13 cellular contexts compared by ENCODE assay signal in genomic region chr10:101901340-101901739, GRCh38. TPM values are rescaled to one million over a fixed set of nuclear protein-coding genes. Genes with fewer than 3 reads are reported as not detected.
DNase-seq lines count a peak whose midpoint lies in the region; ATAC-seq and TF ChIP-seq lines count a peak whose summit lies in the region.
"Had no signal": no experiment of that assay in that cellular context is flagged by ENCODE, and none has a peak within 500 bp of the region (broad histone marks: within the 10 kb centered on the region; RNA-seq: fewer than 3 reads in every experiment).

No MANE protein-coding gene starts in this region.

- no CpG with 5 or more reads among the region's 6 CpGs for WGBS in H9 (ENCODE audit: extremely low coverage, insufficient read length, low lambda C conversion rate)
- 81 to 96% (median 91%) methylated on average over 4 to 6 of the region's 6 CpGs for WGBS in adrenal gland, 4 donors

- no peaks in the 10 kb centered on the region for H3K27me3 ChIP-seq in H9 (ENCODE audit: insufficient read depth, low read length)
- H3K27me3 ChIP-seq in neural progenitor cell: no peaks in the 10 kb centered on the region
- no peaks in the 10 kb centered on the region for H3K27me3 ChIP-seq in adrenal gland

- H3K79me1 ChIP-seq in H9 (ENCODE audit: insufficient read depth, low read depth, low read length, poor library complexity, severe bottlenecking): no peaks in the 10 kb centered on the region

- no peak overlapping the region for H3K18ac ChIP-seq in H9 (ENCODE audit: insufficient read length, low read depth, low read length)

- H2BK120ac ChIP-seq in H9 (ENCODE audit: low read depth, low read length, poor library complexity, severe bottlenecking): no peak overlapping the region

- no peak overlapping the region for H2BK12ac ChIP-seq in H9 (ENCODE audit: insufficient read length, low read depth, low read length)

- H3F3A ChIP-seq in neural progenitor cell (ENCODE audit: low read depth): peaks cover 59% of the 10 kb centered on the region

- H3T11ph ChIP-seq in H9 (ENCODE audit: low read length): no peak overlapping the region

- DNase-seq in NCI-H2081 (lab: John Stamatoyannopoulos, UW) (peak; percentile 4 to 46), NCI-H2081 treated with DMSO at 0.1 percent for 48 hours (lab: John Stamatoyannopoulos, UW) (no peak), H9 (no peak), NCI-H1092 (lab: John Stamatoyannopoulos, UW) (peak; percentile 42), neural progenitor cell (ENCODE audit: low spot score) (peak; percentile 55), adrenal gland (no peak), DMS153 treated with DMSO at 0.1 percent for 48 hours (lab: John Stamatoyannopoulos, UW; ENCODE audit: unreplicated experiment) (no peak)
- DNase-seq: activated T-cell treated with anti-CD3 and anti-CD28 coated beads for 4 hours; effector memory CD4-positive, alpha-beta T cell; OCI-M1 had no signal

- H2AK5ac ChIP-seq in H9 (ENCODE audit: insufficient read length, low read length): no peak overlapping the region

- H3K27ac ChIP-seq in H9 (ENCODE audit: insufficient read length, low read depth, low read length) (no peak overlapping the region), neural progenitor cell (peak overlapping the region; percentile 93), adrenal gland (no peak overlapping the region)
- H3K27ac ChIP-seq: A549 had no signal

- H3K79me2 ChIP-seq in H9 (ENCODE audit: insufficient read depth, low read length) (no peaks in the 10 kb centered on the region), neural progenitor cell (ENCODE audit: low read depth) (no peaks in the 10 kb centered on the region)

- H3K4me3 Mint-ChIP-seq in H9 (peak overlapping the region in 1 of 2 experiments; percentile 64; a peak in 2 of 5 replicates), neural progenitor cell (no peak overlapping the region)

- no peak overlapping the region for H4K91ac ChIP-seq in H9 (ENCODE audit: insufficient read length, low read depth, low read length)

- H3K56ac ChIP-seq in H9 (ENCODE audit: insufficient read length, low read depth, low read length): no peak overlapping the region

- H3K9me3 ChIP-seq in H9 (ENCODE audit: control insufficient read depth, low read depth, low read length) (no peaks in the 10 kb centered on the region), neural progenitor cell (ENCODE audit: low read depth) (no peaks in the 10 kb centered on the region), adrenal gland (replicated peaks in 1 of 3) (no peaks in the 10 kb centered on the region)
- H3K9me3 ChIP-seq: A549 had no signal

- H3K4me2 ChIP-seq in H9 (ENCODE audit: insufficient read depth, insufficient read length, low read length) (no peak overlapping the region), neural progenitor cell (peak overlapping the region; percentile 74)
- H3K4me2 ChIP-seq: A549 had no signal

- H4K20me1 ChIP-seq in H9 (ENCODE audit: control insufficient read depth, insufficient read depth, insufficient read length): no peaks in the 10 kb centered on the region
- H4K20me1 ChIP-seq in neural progenitor cell (ENCODE audit: low read depth): no peaks in the 10 kb centered on the region

- H3K27me3 Mint-ChIP-seq in H9 (ENCODE audit: low read depth) (no peaks in the 10 kb centered on the region), neural progenitor cell (ENCODE audit: insufficient read depth, low read depth) (no peaks in the 10 kb centered on the region)

- H3K23me2 ChIP-seq in H9 (ENCODE audit: insufficient read length, low read depth, low read length, poor library complexity, severe bottlenecking): no peaks in the 10 kb centered on the region

- no peak overlapping the region for H4K5ac ChIP-seq in H9 (ENCODE audit: insufficient read length, low read depth, low read length)

- H4K8ac ChIP-seq in H9 (replicated peaks; ENCODE audit: insufficient read length, low read depth, low read length): no peak overlapping the region

- ATAC-seq in GM18519 (IDR thresholded peaks at IDR 0.05; ENCODE audit: low FRiP score, unreplicated experiment): no peak
- ATAC-seq: A549 had no signal

- H3K9ac ChIP-seq in H9 (ENCODE audit: extremely low read depth, insufficient read length, low read length) (no peak overlapping the region), neural progenitor cell (no peak overlapping the region)

- H3K4me3 ChIP-seq in neural progenitor cell: no peak overlapping the region
- no peak overlapping the region for H3K4me3 ChIP-seq in adrenal gland
- H3K4me3 ChIP-seq: A549, lung had no signal

- H2BK15ac ChIP-seq in H9 (ENCODE audit: low read depth, low read length): no peak overlapping the region

- H3K27ac Mint-ChIP-seq in H9 (peak overlapping the region; percentile 11 to 50 (median 25); a peak in 4 of 7 replicates), neural progenitor cell (peak overlapping the region; percentile 61)

- no peaks in the 10 kb centered on the region for H3K9me3 Mint-ChIP-seq in H9
- H3K9me3 Mint-ChIP-seq in neural progenitor cell: no peaks in the 10 kb centered on the region

- no peak overlapping the region for H3K14ac ChIP-seq in H9 (ENCODE audit: insufficient read depth, low read length)

- H3K4ac ChIP-seq in H9 (ENCODE audit: low read depth, low read length): no peak overlapping the region

- H2AFZ ChIP-seq in H9 (ENCODE audit: low read length) (no peak overlapping the region), neural progenitor cell (replicated peaks) (no peak overlapping the region)

- peaks cover 39 to 62% of the 10 kb centered on the region in 2 experiments for H3K4me1 Mint-ChIP-seq in H9
- H3K4me1 Mint-ChIP-seq in neural progenitor cell: peaks cover 32% of the 10 kb centered on the region

- no peak overlapping the region for H2BK20ac ChIP-seq in H9 (ENCODE audit: low read depth, low read length, poor library complexity, severe bottlenecking)

- no peak overlapping the region for H2BK5ac ChIP-seq in H9 (ENCODE audit: insufficient read length, low read length)

- intact Hi-C loops in adrenal gland (cut with DNase I): no loop called here

- no peak overlapping the region for H3K23ac ChIP-seq in H9 (ENCODE audit: insufficient read length, low read depth, low read length)

- TF ChIP-seq POLR2A in adrenal gland (IDR thresholded peaks at IDR 0.05): no peak

- TF ChIP-seq CTCF in H9 (conservative IDR thresholded peaks at IDR 0.05): peak; percentile 40
- TF ChIP-seq CTCF in neural progenitor cell (IDR thresholded peaks at IDR 0.05): peak; percentile 2
- TF ChIP-seq CTCF in adrenal gland (IDR thresholded peaks at IDR 0.05): no peak

- H3K4me1 ChIP-seq in H9 (ENCODE audit: insufficient read depth, low read length) (peaks cover 5% of the 10 kb centered on the region), neural progenitor cell (peaks cover 77% of the 10 kb centered on the region), adrenal gland (replicated peaks in 1 of 2) (peaks cover 0 to 7% of the 10 kb centered on the region in 2 donors)

- no peaks in the 10 kb centered on the region for H3K36me3 Mint-ChIP-seq in H9 (ENCODE audit: insufficient read depth in 1 of 3, low read depth in 3 of 3)
- H3K36me3 Mint-ChIP-seq in neural progenitor cell: no peaks in the 10 kb centered on the region

- H3K36me3 ChIP-seq in neural progenitor cell (no peaks in the 10 kb centered on the region), adrenal gland (replicated peaks in 1 of 2) (no peaks in the 10 kb centered on the region)

RNA-seq across cellular contexts. Expression of gene KCNIP2, which starts 57.7 kb away (rescaled TPM):
- total RNA-seq in H9 (2021) (2.6 and 3.0 TPM in 2 replicates), neural progenitor cell (ENCODE audit: low replicate concordance) (2.4 and 5.5 TPM in 2 replicates), adrenal gland (1 to 10 TPM in 7 of 8 donors, not detected in 1; 2.2 to 7.2 (median 3.9) TPM)
- polyA plus RNA-seq in adrenal gland: 10 to 100 TPM in 1 of 3 donors, 1 to 10 TPM in 2; 3.7 to 23.0 (median 8.4) TPM

Comparison
In these comparisons a context has a peak if more than half of its experiments do, and no peak if none do; other contexts are left out.
1. DNase-seq: peak in NCI-H2081 (2 of 2), NCI-H1092 (single experiment) and neural progenitor cell (single experiment); none in NCI-H2081 treated with DMSO at 0.1 percent for 48 hours (single experiment), H9 (single experiment), adrenal gland (0 of 7) and DMS153 treated with DMSO at 0.1 percent for 48 hours (single experiment).
2. CTCF ChIP-seq: peak in H9 (single experiment) and neural progenitor cell (single experiment); none in adrenal gland (0 of 6).